31 cellular contexts compared by ENCODE assay signal in the genomic region with DNA sequence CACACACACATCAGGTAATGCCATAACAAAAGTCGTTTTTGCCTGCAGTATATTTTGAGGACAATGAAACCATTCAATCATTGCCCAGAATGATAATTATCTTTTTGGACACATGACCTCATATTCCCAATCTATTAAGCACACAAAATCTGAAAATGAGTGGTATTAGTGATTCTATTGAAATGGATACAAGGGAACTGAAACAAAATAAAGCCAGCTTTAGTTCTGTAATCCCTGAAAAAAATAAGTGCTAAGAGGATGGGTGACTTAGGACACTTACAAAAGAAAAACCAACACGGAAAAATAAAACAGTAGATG.
"Had no signal": no experiment of that assay in that cellular context is flagged by ENCODE, and none has a peak within 500 bp of the region (broad histone marks: within the 10 kb centered on the region; RNA-seq: fewer than 3 reads in every experiment).

No MANE protein-coding gene starts in this region.

- ATAC-seq: activated naive CD4-positive, alpha-beta T cell treated with anti-CD3 and anti-CD28 coated beads, Interleukin-2, amount 50 U/mL, for 72 hours; activated naive CD8-positive, alpha-beta T cell treated with anti-CD3 and anti-CD28 coated beads, Interleukin-2, amount 50 U/mL, for 24 hours; activated T-cell treated with anti-CD3 and anti-CD28 coated beads, Interleukin-2, amount 50 U/mL, for 4 hours; activated T-cell treated with anti-CD3 and anti-CD28 coated beads, Interleukin-2, amount 50 U/mL, for 72 hours; activated T-helper 17 cell treated with anti-CD3 and anti-CD28 coated beads, Interleukin-2, amount 50 U/mL, for 72 hours; body of pancreas had no signal

- H3K27me3 ChIP-seq: adrenal gland, ascending aorta, body of pancreas, brain microvascular endothelial cell, cardiac muscle cell had no signal

- H3K4me3 ChIP-seq: adrenal gland, ascending aorta, body of pancreas, cardiac muscle cell had no signal

- H3K4me1 ChIP-seq: adrenal gland, ascending aorta had no signal

- H3K9me3 ChIP-seq: adrenal gland, ascending aorta, body of pancreas had no signal

- H3K36me3 ChIP-seq: adrenal gland, ascending aorta, brain microvascular endothelial cell, cardiac muscle cell had no signal

- DNase-seq: activated effector memory CD4-positive, alpha-beta T cell treated with anti-CD3 and anti-CD28 coated beads, Interleukin-2, amount 50 U/mL, for 16 hours; activated effector memory CD4-positive, alpha-beta T cell treated with Interleukin-2 at 50 U/mL for 16 hours; activated gamma-delta T cell; activated gamma-delta T cell treated with Interleukin-2 at 50 U/mL for 16 hours; activated naive CD4-positive, alpha-beta T cell; activated naive CD4-positive, alpha-beta T cell treated with anti-CD3 and anti-CD28 coated beads for 36 hours; activated naive CD4-positive, alpha-beta T cell treated with anti-CD3 and anti-CD28 coated beads, Interleukin-2, amount 10 ng/mL, durations not matched to agents 7 days and 5 days; activated naive CD4-positive, alpha-beta T cell treated with anti-CD3 and anti-CD28 coated beads, Interleukin-2, amount 50 U/mL, for 16 hours; activated naive CD4-positive, alpha-beta T cell treated with Interleukin-2 at 50 U/mL for 16 hours; activated naive CD8-positive, alpha-beta T cell treated with anti-CD3 and anti-CD28 coated beads for 36 hours; activated naive CD8-positive, alpha-beta T cell treated with anti-CD3 and anti-CD28 coated beads, Interleukin-2, amount 10 ng/mL, durations not matched to agents 7 days and 5 days; activated naive CD8-positive, alpha-beta T cell treated with anti-CD3 and anti-CD28 coated beads, Interleukin-2, amount 50 U/mL, for 24 hours; activated T-cell treated with anti-CD3 and anti-CD28 coated beads, Interleukin-2, amount 50 U/mL, for 1 hour; activated T-cell treated with anti-CD3 and anti-CD28 coated beads, Interleukin-2, amount 50 U/mL, for 24 hours; activated T-cell treated with anti-CD3 and anti-CD28 coated beads, Interleukin-2, amount 50 U/mL, for 4 hours; activated T-cell treated with anti-CD3 and anti-CD28 coated beads, Interleukin-2, amount 50 U/mL, for 48 hours; activated T-cell treated with anti-CD3 and anti-CD28 coated beads, Interleukin-2, amount 50 U/mL, for 72 hours; adrenal gland; amniotic stem cell; amygdala; anterior cingulate cortex; aorta; body of pancreas; brain microvascular endothelial cell; caudate nucleus; central memory CD4-positive, alpha-beta T cell; cerebellar nuclear complex had no signal

- H3K27ac ChIP-seq: adrenal gland, ascending aorta, body of pancreas, brain microvascular endothelial cell, cardiac muscle cell had no signal
